1 cellular context compared by ENCODE assay signal in the genomic region with DNA sequence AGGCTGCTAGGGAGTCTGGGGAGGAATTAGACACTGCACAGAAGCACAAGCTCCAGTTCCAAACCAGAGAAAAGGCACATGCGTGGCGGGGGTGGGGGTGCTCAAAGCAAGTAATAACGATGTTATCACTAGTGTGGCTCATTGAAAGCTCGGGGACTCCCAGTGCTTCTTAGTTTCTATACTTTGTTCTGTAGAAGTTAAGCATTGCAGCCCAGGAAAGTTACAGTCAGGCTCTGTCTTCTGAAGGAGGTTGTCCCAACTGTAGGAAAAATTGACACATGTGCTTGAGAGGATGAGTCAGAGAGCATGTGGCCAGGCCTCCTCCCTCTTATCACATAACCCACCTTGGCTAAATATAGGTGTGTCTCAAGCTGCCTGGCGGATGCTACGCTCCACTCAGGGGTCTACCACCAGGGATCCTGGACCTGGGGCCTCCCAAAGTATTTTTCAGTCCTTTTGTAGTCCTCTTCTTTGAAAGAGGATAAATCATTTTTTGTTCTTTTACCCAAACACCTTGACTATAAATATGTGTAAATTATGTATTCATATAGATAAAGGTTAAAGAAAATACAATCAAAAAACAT.
TF ChIP-seq lines count a peak whose summit lies in the region.

No MANE protein-coding gene starts in this region.

TF ChIP-seq in K562, 482 proteins besides CTCF, POLR2A, EP300 and RAD21 (continued from another document and continues in another):
- TF ChIP-seq, protein P1, sequence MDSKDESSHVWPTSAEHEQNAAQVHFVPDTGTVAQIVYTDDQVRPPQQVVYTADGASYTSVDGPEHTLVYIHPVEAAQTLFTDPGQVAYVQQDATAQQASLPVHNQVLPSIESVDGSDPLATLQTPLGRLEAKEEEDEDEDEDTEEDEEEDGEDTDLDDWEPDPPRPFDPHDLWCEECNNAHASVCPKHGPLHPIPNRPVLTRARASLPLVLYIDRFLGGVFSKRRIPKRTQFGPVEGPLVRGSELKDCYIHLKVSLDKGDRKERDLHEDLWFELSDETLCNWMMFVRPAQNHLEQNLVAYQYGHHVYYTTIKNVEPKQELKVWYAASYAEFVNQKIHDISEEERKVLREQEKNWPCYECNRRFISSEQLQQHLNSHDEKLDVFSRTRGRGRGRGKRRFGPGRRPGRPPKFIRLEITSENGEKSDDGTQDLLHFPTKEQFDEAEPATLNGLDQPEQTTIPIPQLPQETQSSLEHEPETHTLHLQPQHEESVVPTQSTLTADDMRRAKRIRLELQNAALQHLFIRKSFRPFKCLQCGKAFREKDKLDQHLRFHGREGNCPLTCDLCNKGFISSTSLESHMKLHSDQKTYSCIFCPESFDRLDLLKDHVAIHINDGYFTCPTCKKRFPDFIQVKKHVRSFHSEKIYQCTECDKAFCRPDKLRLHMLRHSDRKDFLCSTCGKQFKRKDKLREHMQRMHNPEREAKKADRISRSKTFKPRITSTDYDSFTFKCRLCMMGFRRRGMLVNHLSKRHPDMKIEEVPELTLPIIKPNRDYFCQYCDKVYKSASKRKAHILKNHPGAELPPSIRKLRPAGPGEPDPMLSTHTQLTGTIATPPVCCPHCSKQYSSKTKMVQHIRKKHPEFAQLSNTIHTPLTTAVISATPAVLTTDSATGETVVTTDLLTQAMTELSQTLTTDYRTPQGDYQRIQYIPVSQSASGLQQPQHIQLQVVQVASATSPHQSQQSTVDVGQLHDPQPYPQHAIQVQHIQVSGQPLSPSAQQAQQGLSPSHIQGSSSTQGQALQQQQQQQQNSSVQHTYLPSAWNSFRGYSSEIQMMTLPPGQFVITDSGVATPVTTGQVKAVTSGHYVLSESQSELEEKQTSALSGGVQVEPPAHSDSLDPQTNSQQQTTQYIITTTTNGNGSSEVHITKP (IDR thresholded peaks at IDR 0.05; ENCODE audit: partially characterized antibody): no peak
- no peak for TF ChIP-seq MCM3 (IDR thresholded peaks at IDR 0.05)
- no peak for TF ChIP-seq RBM25 (IDR thresholded peaks at IDR 0.05; ENCODE audit: low read depth, low read length, severe bottlenecking)
- TF ChIP-seq CC2D1A (IDR thresholded peaks at IDR 0.05): peak; percentile 69; the same call in 1 of the 2 replicates
- no peak for TF ChIP-seq C11orf30 (IDR thresholded peaks at IDR 0.05; ENCODE audit: low read depth)
- no peak for TF ChIP-seq ZC3H8 (IDR thresholded peaks at IDR 0.05)
- TF ChIP-seq MAFF (IDR thresholded peaks at IDR 0.05; ENCODE audit: low read length): no peak
- TF ChIP-seq POLR2B (IDR thresholded peaks at IDR 0.05; ENCODE audit: low read depth, partially characterized antibody): peak; percentile 79
- no peak for TF ChIP-seq RHOXF2B (CRISPR knock-in tag; conservative IDR thresholded peaks at IDR 0.05)
- no peak for TF ChIP-seq THRAP3 (IDR thresholded peaks at IDR 0.05; ENCODE audit: borderline replicate concordance)
- TF ChIP-seq TEAD4 (IDR thresholded peaks at IDR 0.05; ENCODE audit: low read length): peak; percentile 96
- no peak for TF ChIP-seq TEAD4 (CRISPR knock-in tag; IDR thresholded peaks at IDR 0.05; ENCODE audit: borderline replicate concordance)
- peak; percentile 96 for TF ChIP-seq PML (IDR thresholded peaks at IDR 0.05; ENCODE audit: low read length)
- TF ChIP-seq ILF3 (IDR thresholded peaks at IDR 0.05; ENCODE audit: borderline replicate concordance): no peak
- no peak for TF ChIP-seq ZNF23 (CRISPR knock-in tag; IDR thresholded peaks at IDR 0.05)
- peak; percentile 76; the same call in 1 of the 2 replicates for TF ChIP-seq CREB1 (IDR thresholded peaks at IDR 0.05)
- no peak for TF ChIP-seq CREB1 (CRISPR knock-in tag; IDR thresholded peaks at IDR 0.05)
- no peak for TF ChIP-seq RB1 (IDR thresholded peaks at IDR 0.05; ENCODE audit: low read depth)
- TF ChIP-seq, protein P2, sequence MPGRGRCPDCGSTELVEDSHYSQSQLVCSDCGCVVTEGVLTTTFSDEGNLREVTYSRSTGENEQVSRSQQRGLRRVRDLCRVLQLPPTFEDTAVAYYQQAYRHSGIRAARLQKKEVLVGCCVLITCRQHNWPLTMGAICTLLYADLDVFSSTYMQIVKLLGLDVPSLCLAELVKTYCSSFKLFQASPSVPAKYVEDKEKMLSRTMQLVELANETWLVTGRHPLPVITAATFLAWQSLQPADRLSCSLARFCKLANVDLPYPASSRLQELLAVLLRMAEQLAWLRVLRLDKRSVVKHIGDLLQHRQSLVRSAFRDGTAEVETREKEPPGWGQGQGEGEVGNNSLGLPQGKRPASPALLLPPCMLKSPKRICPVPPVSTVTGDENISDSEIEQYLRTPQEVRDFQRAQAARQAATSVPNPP (IDR thresholded peaks at IDR 0.05; ENCODE audit: borderline replicate concordance, insufficient read depth, insufficient read length): no peak
- TF ChIP-seq, protein P3, sequence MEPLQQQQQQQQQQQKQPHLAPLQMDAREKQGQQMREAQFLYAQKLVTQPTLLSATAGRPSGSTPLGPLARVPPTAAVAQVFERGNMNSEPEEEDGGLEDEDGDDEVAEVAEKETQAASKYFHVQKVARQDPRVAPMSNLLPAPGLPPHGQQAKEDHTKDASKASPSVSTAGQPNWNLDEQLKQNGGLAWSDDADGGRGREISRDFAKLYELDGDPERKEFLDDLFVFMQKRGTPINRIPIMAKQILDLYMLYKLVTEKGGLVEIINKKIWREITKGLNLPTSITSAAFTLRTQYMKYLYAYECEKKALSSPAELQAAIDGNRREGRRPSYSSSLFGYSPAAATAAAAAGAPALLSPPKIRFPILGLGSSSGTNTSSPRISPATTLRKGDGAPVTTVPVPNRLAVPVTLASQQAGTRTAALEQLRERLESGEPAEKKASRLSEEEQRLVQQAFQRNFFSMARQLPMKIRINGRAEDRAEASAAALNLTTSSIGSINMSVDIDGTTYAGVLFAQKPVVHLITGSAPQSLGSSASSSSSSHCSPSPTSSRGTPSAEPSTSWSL (CRISPR knock-in tag; IDR thresholded peaks at IDR 0.05; ENCODE audit: borderline replicate concordance): no peak
- TF ChIP-seq ZFP30 (CRISPR knock-in tag; IDR thresholded peaks at IDR 0.05; ENCODE audit: borderline replicate concordance): no peak
- TF ChIP-seq, protein P4, sequence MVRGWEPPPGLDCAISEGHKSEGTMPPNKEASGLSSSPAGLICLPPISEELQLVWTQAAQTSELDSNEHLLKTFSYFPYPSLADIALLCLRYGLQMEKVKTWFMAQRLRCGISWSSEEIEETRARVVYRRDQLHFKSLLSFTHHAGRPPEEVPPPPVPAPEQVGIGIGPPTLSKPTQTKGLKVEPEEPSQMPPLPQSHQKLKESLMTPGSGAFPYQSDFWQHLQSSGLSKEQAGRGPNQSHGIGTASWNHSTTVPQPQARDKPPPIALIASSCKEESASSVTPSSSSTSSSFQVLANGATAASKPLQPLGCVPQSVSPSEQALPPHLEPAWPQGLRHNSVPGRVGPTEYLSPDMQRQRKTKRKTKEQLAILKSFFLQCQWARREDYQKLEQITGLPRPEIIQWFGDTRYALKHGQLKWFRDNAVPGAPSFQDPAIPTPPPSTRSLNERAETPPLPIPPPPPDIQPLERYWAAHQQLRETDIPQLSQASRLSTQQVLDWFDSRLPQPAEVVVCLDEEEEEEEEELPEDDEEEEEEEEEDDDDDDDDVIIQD (CRISPR knock-in tag; IDR thresholded peaks at IDR 0.05): no peak
- no peak for TF ChIP-seq PURB (CRISPR knock-in tag; IDR thresholded peaks at IDR 0.05; ENCODE audit: low read depth)
- no peak for TF ChIP-seq PPARD (CRISPR knock-in tag; IDR thresholded peaks at IDR 0.05)
- TF ChIP-seq SNRNP70 (optimal IDR thresholded peaks at IDR 0.05; ENCODE audit: low read depth, low read length): no peak
- TF ChIP-seq EP400 (IDR thresholded peaks at IDR 0.05): no peak
- no peak for TF ChIP-seq HNRNPH1 (optimal IDR thresholded peaks at IDR 0.05; ENCODE audit: low read depth, low read length)
- TF ChIP-seq MXI1 (IDR thresholded peaks at IDR 0.05; ENCODE audit: low read depth, low read length): peak; percentile 94
- TF ChIP-seq, protein P5, sequence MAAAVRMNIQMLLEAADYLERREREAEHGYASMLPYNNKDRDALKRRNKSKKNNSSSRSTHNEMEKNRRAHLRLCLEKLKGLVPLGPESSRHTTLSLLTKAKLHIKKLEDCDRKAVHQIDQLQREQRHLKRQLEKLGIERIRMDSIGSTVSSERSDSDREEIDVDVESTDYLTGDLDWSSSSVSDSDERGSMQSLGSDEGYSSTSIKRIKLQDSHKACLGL (CRISPR knock-in tag; IDR thresholded peaks at IDR 0.05; ENCODE audit: borderline replicate concordance, poor library complexity, severe bottlenecking): no peak
- TF ChIP-seq NBN (IDR thresholded peaks at IDR 0.05; ENCODE audit: low read depth): peak; percentile 96; the same call in 1 of the 2 replicates
- TF ChIP-seq ETV1 (tag; conservative IDR thresholded peaks at IDR 0.05; ENCODE audit: low read depth): no peak
- peak; percentile 99 for TF ChIP-seq ZEB2 (IDR thresholded peaks at IDR 0.05)
- TF ChIP-seq, protein P6, sequence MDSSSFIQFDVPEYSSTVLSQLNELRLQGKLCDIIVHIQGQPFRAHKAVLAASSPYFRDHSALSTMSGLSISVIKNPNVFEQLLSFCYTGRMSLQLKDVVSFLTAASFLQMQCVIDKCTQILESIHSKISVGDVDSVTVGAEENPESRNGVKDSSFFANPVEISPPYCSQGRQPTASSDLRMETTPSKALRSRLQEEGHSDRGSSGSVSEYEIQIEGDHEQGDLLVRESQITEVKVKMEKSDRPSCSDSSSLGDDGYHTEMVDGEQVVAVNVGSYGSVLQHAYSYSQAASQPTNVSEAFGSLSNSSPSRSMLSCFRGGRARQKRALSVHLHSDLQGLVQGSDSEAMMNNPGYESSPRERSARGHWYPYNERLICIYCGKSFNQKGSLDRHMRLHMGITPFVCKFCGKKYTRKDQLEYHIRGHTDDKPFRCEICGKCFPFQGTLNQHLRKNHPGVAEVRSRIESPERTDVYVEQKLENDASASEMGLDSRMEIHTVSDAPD (CRISPR knock-in tag; IDR thresholded peaks at IDR 0.05): no peak
- TF ChIP-seq EHMT2 (IDR thresholded peaks at IDR 0.05): peak; percentile 76; the same call in 1 of the 2 replicates
- peak; percentile 94 for TF ChIP-seq SOX6 (IDR thresholded peaks at IDR 0.05)
- TF ChIP-seq HDAC1 (IDR thresholded peaks at IDR 0.05): peak in 1 of 2 experiments; percentile 84; a peak in 2 of 4 replicates
- TF ChIP-seq, protein P7, sequence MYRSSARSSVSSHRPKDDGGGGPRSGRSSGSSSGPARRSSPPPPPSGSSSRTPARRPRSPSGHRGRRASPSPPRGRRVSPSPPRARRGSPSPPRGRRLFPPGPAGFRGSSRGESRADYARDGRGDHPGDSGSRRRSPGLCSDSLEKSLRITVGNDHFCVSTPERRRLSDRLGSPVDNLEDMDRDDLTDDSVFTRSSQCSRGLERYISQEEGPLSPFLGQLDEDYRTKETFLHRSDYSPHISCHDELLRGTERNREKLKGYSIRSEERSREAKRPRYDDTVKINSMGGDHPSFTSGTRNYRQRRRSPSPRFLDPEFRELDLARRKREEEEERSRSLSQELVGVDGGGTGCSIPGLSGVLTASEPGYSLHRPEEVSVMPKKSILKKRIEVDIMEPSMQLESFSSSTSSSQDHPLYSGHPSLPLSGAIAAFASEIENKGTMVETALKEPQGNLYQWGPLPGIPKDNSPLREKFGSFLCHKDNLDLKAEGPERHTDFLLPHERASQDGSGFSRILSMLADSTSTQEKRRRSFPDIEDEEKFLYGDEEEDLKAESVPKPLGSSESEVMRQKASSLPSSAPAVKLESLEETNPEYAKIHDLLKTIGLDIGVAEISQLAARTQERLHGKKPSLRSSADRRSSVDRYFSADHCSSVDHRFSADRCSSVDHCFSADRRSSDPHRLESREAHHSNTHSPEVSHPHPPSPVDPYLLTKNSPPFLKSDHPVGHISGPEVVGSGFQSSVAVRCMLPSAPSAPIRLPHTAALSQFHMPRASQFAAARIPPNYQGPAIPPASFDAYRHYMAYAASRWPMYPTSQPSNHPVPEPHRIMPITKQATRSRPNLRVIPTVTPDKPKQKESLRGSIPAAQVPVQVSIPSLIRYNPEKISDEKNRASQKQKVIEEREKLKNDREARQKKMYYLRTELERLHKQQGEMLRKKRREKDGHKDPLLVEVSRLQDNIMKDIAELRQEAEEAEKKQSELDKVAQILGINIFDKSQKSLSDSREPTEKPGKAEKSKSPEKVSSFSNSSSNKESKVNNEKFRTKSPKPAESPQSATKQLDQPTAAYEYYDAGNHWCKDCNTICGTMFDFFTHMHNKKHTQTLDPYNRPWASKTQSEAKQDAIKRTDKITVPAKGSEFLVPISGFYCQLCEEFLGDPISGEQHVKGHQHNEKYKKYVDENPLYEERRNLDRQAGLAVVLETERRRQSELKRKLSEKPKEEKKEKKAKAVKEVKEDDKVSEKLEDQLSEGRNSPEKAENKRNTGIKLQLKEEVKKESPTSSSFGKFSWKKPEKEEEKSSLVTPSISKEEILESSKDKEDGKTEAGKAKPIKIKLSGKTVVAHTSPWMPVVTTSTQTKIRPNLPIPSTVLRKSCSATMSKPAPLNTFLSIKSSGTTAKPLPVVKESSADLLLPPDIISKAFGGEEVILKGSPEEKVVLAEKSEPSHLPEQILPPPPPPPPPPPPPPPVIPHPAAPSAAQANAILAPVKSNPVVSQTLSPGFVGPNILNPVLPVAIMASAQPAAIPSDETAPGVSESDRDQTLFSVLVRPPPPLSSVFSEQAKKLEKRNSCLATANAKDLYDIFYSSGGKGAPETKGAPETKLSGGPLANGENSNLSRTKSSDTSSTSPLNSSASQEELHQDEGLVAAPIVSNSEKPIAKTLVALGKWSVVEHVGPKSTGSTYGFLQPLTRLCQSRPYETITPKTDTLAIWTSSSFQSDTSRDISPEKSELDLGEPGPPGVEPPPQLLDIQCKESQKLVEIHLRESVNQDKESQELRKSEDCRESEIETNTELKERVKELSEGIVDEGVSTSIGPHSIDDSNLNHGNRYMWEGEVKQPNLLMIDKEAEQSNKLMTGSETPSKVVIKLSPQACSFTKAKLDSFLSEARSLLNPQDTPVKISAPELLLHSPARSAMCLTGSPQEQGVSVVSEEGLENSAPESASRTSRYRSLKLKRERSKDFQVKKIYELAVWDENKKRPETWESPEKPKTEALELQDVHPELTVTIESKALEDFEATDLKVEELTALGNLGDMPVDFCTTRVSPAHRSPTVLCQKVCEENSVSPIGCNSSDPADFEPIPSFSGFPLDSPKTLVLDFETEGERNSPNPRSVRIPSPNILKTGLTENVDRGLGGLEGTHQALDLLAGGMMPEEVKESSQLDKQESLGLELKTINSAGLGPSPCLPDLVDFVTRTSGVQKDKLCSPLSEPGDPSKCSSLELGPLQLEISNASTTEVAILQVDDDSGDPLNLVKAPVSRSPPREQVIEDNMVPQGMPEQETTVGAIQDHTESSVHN (IDR thresholded peaks at IDR 0.05; ENCODE audit: borderline replicate concordance in 1 of 2, low read depth in 1 of 2): peak in 1 of 2 experiments; percentile 95; a peak in 2 of 4 replicates
- TF ChIP-seq NCOA4 (IDR thresholded peaks at IDR 0.05; ENCODE audit: partially characterized antibody): no peak
- TF ChIP-seq, protein P8, sequence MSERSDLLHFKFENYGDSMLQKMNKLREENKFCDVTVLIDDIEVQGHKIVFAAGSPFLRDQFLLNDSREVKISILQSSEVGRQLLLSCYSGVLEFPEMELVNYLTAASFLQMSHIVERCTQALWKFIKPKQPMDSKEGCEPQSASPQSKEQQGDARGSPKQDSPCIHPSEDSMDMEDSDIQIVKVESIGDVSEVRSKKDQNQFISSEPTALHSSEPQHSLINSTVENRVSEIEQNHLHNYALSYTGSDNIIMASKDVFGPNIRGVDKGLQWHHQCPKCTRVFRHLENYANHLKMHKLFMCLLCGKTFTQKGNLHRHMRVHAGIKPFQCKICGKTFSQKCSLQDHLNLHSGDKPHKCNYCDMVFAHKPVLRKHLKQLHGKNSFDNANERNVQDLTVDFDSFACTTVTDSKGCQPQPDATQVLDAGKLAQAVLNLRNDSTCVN (CRISPR knock-in tag; IDR thresholded peaks at IDR 0.05): no peak
